9 cellular contexts compared by ENCODE assay signal in genomic region chr10:93746844-93747284, GRCh38. TPM values are rescaled to one million over a fixed set of nuclear protein-coding genes. Genes with fewer than 3 reads are reported as not detected.
DNase-seq lines count a peak whose midpoint lies in the region; ATAC-seq, FAIRE-seq and TF ChIP-seq lines count a peak whose summit lies in the region.
"Had no signal": no experiment of that assay in that cellular context is flagged by ENCODE, and none has a peak within 500 bp of the region (broad histone marks: within the 10 kb centered on the region; RNA-seq: fewer than 3 reads in every experiment).

No MANE protein-coding gene starts in this region.

- H3K4me3 ChIP-seq in mucosa of descending colon, result no peak overlapping the region
- H3K4me3 ChIP-seq: SK-N-MC had no signal

- DNase-seq in DMS153 treated with DMSO at 0.1 percent for 48 hours (lab: John Stamatoyannopoulos, UW; ENCODE audit: unreplicated experiment) (peak; percentile 12), HTR-8/SVneo (ENCODE audit: insufficient read length, low spot score) (peak; percentile 94), amniotic stem cell (lab: John Stamatoyannopoulos, UW) (peak; percentile 98), mucosa of descending colon (peak in 2 of 3 donors; percentile 50 to 51), ureter (ENCODE audit: low spot score) (no peak), GF-D8 (lab: John Stamatoyannopoulos, UW) (no peak)

- TF ChIP-seq CTCF in mucosa of descending colon (IDR thresholded peaks at IDR 0.05), result no peak

- intact Hi-C loops in mucosa of descending colon (cut with DNase I, micrococcal nuclease), result no loop called here

- peak; percentile 53 for ATAC-seq in mucosa of descending colon
- no peak for ATAC-seq in GM18907 (IDR thresholded peaks at IDR 0.05; ENCODE audit: unreplicated experiment)
- ATAC-seq in GM19397 (IDR thresholded peaks at IDR 0.05; ENCODE audit: unreplicated experiment), result no peak

- H3K4me1 ChIP-seq in mucosa of descending colon (ENCODE audit: low read depth), result peaks cover 23% of the 10 kb centered on the region

- H3K36me3 ChIP-seq in mucosa of descending colon (ENCODE audit: low read depth), result no peaks in the 10 kb centered on the region

- peak; percentile 96 for FAIRE-seq in HTR-8/SVneo (lab: Jason Lieb, UNC)

- H3K9me3 ChIP-seq in mucosa of descending colon, result no peaks in the 10 kb centered on the region

RNA-seq across cellular contexts. Expression of gene LGI1, which starts 10.9 kb away (rescaled TPM):
- total RNA-seq in mucosa of descending colon (1 to 10 TPM in 2 of 3 donors, under 1 TPM in 1; 0.69 to 6.3 (median 1.3) TPM), ureter (1.1 TPM)

RNA-seq across cellular contexts. Expression of gene FRA10AC1, which starts 44.5 kb away (rescaled TPM):
- total RNA-seq in mucosa of descending colon (10 to 100 TPM; 11.4 to 16.8 (median 15.3) TPM), ureter (29.1 TPM)

Comparison
In these comparisons a context has a peak if more than half of its experiments do, and no peak if none do; other contexts are left out.
1. DNase-seq: peak in DMS153 treated with DMSO at 0.1 percent for 48 hours (single experiment), HTR-8/SVneo (single experiment), amniotic stem cell (single experiment) and mucosa of descending colon (2 of 3); none in ureter (single experiment) and GF-D8 (single experiment).